ENCODE assay signal across 21 cellular contexts in genomic region chr6:161829186-161829794, GRCh38.
DNase-seq lines count a peak whose midpoint lies in the region; FAIRE-seq lines count a peak whose summit lies in the region.
"Had no signal": no experiment of that assay in that cellular context is flagged by ENCODE, and none has a peak within 500 bp of the region (broad histone marks: within the 10 kb centered on the region; RNA-seq: fewer than 3 reads in every experiment).

No MANE protein-coding gene starts in this region.

- peak; percentile 21 for FAIRE-seq in frontal cortex (lab: Jason Lieb, UNC)
- FAIRE-seq: endothelial cell of umbilical vein, kidney had no signal

- in situ Hi-C loops in G401 (cut with HindIII; ENCODE audit: low sequenced_read_pairs) = no loop called here

- DNase-seq in G401 (ENCODE audit: low spot score) (peak; percentile 10), M059J (ENCODE audit: low read depth) (peak; percentile 7), frontal cortex (ENCODE audit: low spot score in 2 of 2) (peak in 1 of 2 donors; percentile 10), pons (ENCODE audit: low spot score) (peak; percentile 89), SW480 (ENCODE audit: low spot score) (no peak)
- no peak for DNase-seq in activated effector memory CD4-positive, alpha-beta T cell treated with anti-CD3 and anti-CD28 coated beads, Interleukin-2, amount 50 U/mL, for 16 hours
- DNase-seq in stimulated activated CD4-positive, alpha-beta T cell treated with anti-CD3 and anti-CD28 coated beads, Interleukin-4, amount 100 ng/mL, for 1 hour = no peak
- DNase-seq: COR-L47; GOT3; kidney; lower lobe of right lung; NCI-H1417; NCI-H2081 treated with DMSO at 0.1 percent for 48 hours; NCI-H446; psoas muscle; SIG-M5; stimulated activated CD4-positive, alpha-beta T cell treated with anti-CD3 and anti-CD28 coated beads, Interleukin-2, amount 100 ng/mL, for 24 hours; stimulated activated naive B cell treated with anti-CD40 and anti-IgM and Interleukin-4, amounts not matched to agents 10 μg/mL and 1 μg/mL and 100 μg/mL, for 72 hours; T-cell; tibial artery had no signal

Comparison
In these comparisons a context has a peak if more than half of its experiments do, and no peak if none do; other contexts are left out.
1. DNase-seq: peak in G401 (single experiment), M059J (single experiment) and pons (single experiment); none in activated effector memory CD4-positive, alpha-beta T cell treated with anti-CD3 and anti-CD28 coated beads, Interleukin-2, amount 50 U/mL, for 16 hours (single experiment), SW480 (single experiment) and stimulated activated CD4-positive, alpha-beta T cell treated with anti-CD3 and anti-CD28 coated beads, Interleukin-4, amount 100 ng/mL, for 1 hour (single experiment).